In genomic region chr21:36890086-36890485, GRCh38 we compare ENCODE assay signal across 19 cellular contexts.
"Had no signal": no experiment of that assay in that cellular context is flagged by ENCODE, and none has a peak within 500 bp of the region (broad histone marks: within the 10 kb centered on the region; RNA-seq: fewer than 3 reads in every experiment).

No MANE protein-coding gene starts in this region.

- H3K27me3 ChIP-seq: breast epithelium, esophagus muscularis mucosa, hepatocyte, sigmoid colon, spleen had no signal

- H3K9me3 Mint-ChIP-seq: activated CD4-positive, alpha-beta T cell treated with anti-CD3 and anti-CD28 coated beads, Interleukin-2, amount 10 ng/mL, durations not matched to agents 24 days and 14 days; activated naive CD8-positive, alpha-beta T cell treated with anti-CD3 and anti-CD28 coated beads, Interleukin-2, amount 50 U/mL, for 24 hours; activated T-cell treated with anti-CD3 and anti-CD28 coated beads, Interleukin-2, amount 50 U/mL, for 24 hours; activated T-helper 2 cell treated with anti-CD3 and anti-CD28 coated beads, Interferon-gamma antibody, Interleukin-2, Interleukin-4, amounts not matched to agents 10 μg/mL and 5 μg/mL and 100 μg/mL, durations not matched to agents 14 hours and 24 hours and 36 hours; memory B cell; neural crest cell had no signal

- H3K4me1 Mint-ChIP-seq: activated CD4-positive, alpha-beta T cell treated with anti-CD3 and anti-CD28 coated beads, Interleukin-2, amount 10 ng/mL, durations not matched to agents 24 days and 14 days; activated naive CD8-positive, alpha-beta T cell treated with anti-CD3 and anti-CD28 coated beads, Interleukin-2, amount 50 U/mL, for 24 hours; memory B cell; naive B cell had no signal

- H2AFZ ChIP-seq: hepatocyte had no signal

- H3K27ac ChIP-seq: breast epithelium, hepatocyte, sigmoid colon, spleen had no signal

- ATAC-seq: activated CD8-positive, alpha-beta T cell treated with anti-CD3 and anti-CD28 coated beads, Interleukin-2, amount 10 ng/mL, durations not matched to agents 7 days and 5 days; activated naive CD8-positive, alpha-beta T cell treated with anti-CD3 and anti-CD28 coated beads, Interleukin-2, amount 50 U/mL, for 24 hours; left lobe of liver had no signal

- H3K27me3 Mint-ChIP-seq: activated CD4-positive, alpha-beta T cell treated with anti-CD3 and anti-CD28 coated beads, Interleukin-2, amount 10 ng/mL, durations not matched to agents 24 days and 14 days; activated naive CD8-positive, alpha-beta T cell treated with anti-CD3 and anti-CD28 coated beads, Interleukin-2, amount 50 U/mL, for 24 hours; activated T-cell treated with anti-CD3 and anti-CD28 coated beads, Interleukin-2, amount 50 U/mL, for 24 hours; memory B cell; naive B cell had no signal

- H3K36me3 ChIP-seq: breast epithelium had no signal

- H3K4me3 ChIP-seq: breast epithelium, esophagus muscularis mucosa, hepatocyte, sigmoid colon, spleen had no signal

- H3K27ac Mint-ChIP-seq: activated CD8-positive, alpha-beta T cell treated with anti-CD3 and anti-CD28 coated beads, Interleukin-2, amount 10 ng/mL, durations not matched to agents 7 days and 5 days; activated naive CD8-positive, alpha-beta T cell treated with anti-CD3 and anti-CD28 coated beads, Interleukin-2, amount 50 U/mL, for 24 hours; activated T-cell treated with anti-CD3 and anti-CD28 coated beads, Interleukin-2, amount 50 U/mL, for 24 hours; activated T-helper 2 cell treated with anti-CD3 and anti-CD28 coated beads, Interferon-gamma antibody, Interleukin-2, Interleukin-4, amounts not matched to agents 10 μg/mL and 5 μg/mL and 100 μg/mL, durations not matched to agents 14 hours and 24 hours and 36 hours; memory B cell had no signal

- H3K4me1 ChIP-seq: breast epithelium, sigmoid colon, spleen had no signal

- DNase-seq: activated CD4-positive, alpha-beta T cell treated with anti-CD3 and anti-CD28 coated beads, Interleukin-2, amount 10 ng/mL, durations not matched to agents 24 days and 14 days; activated CD8-positive, alpha-beta T cell treated with anti-CD3 and anti-CD28 coated beads, Interleukin-2, amount 10 ng/mL, durations not matched to agents 7 days and 5 days; activated naive CD4-positive, alpha-beta T cell treated with Interleukin-2 at 50 U/mL for 16 hours; activated naive CD8-positive, alpha-beta T cell treated with anti-CD3 and anti-CD28 coated beads, Interleukin-2, amount 50 U/mL, for 24 hours; activated T-cell treated with anti-CD3 and anti-CD28 coated beads, Interleukin-2, amount 50 U/mL, for 24 hours; anterior cingulate cortex; effector CD8-positive, alpha-beta T cell; naive B cell; sigmoid colon; spleen; stimulated activated CD8-positive, alpha-beta memory T cell treated with anti-CD3 and anti-CD28 coated beads, Interleukin-4, amount 100 ng/mL, for 48 hours; stimulated activated naive CD4-positive, alpha-beta T cell had no signal

- H3K4me3 Mint-ChIP-seq: activated CD4-positive, alpha-beta T cell treated with anti-CD3 and anti-CD28 coated beads, Interleukin-2, amount 10 ng/mL, durations not matched to agents 24 days and 14 days; activated CD8-positive, alpha-beta T cell treated with anti-CD3 and anti-CD28 coated beads, Interleukin-2, amount 10 ng/mL, durations not matched to agents 7 days and 5 days; activated naive CD8-positive, alpha-beta T cell treated with anti-CD3 and anti-CD28 coated beads, Interleukin-2, amount 50 U/mL, for 24 hours; activated T-cell treated with anti-CD3 and anti-CD28 coated beads, Interleukin-2, amount 50 U/mL, for 24 hours; memory B cell; neural crest cell had no signal

- H3K79me2 ChIP-seq: hepatocyte had no signal
